ENCODE assay signal across 8 cellular contexts in genomic region chr2:64751286-64752260, GRCh38.
DNase-seq lines count a peak whose midpoint lies in the region; ATAC-seq and TF ChIP-seq lines count a peak whose summit lies in the region.

No MANE protein-coding gene starts in this region.

- peak; percentile 78 for ATAC-seq in GM21423 (IDR thresholded peaks at IDR 0.05; ENCODE audit: unreplicated experiment)
- ATAC-seq in body of pancreas: peak; percentile 86

- TF ChIP-seq POLR2A in body of pancreas (IDR thresholded peaks at IDR 0.05): peak; percentile 86 to 93 (median 92)

- TF ChIP-seq CTCF in HL-60 (IDR thresholded peaks at IDR 0.05; ENCODE audit: insufficient read depth, low read length) (no peak), body of pancreas (IDR thresholded peaks at IDR 0.05) (peak; percentile 25 to 88 (median 79)), retinal pigment epithelial cell (conservative IDR thresholded peaks at IDR 0.05; ENCODE audit: low read depth, low read length) (peak; percentile 24)

- H3K36me3 ChIP-seq in body of pancreas (replicated peaks in 1 of 2; ENCODE audit: insufficient read depth in 1 of 2, low read depth in 2 of 2) (no peaks in the 10 kb centered on the region), iPS DF 6.9 (ENCODE audit: control insufficient read depth, insufficient read depth, low read length) (no peaks in the 10 kb centered on the region)

- 1 to 2% methylated on average over 26 to 59 of the region's 59 CpGs for WGBS in body of pancreas, 2 donors
- whole genome bisulfite sequencing in iPS DF 6.9 (ENCODE audit: insufficient coverage, insufficient read length): no CpG with 5 or more reads among the region's 59 CpGs

- H3K27ac ChIP-seq in HL-60 (replicated peaks) (peak overlapping the region; percentile 90), body of pancreas (peak overlapping the region; percentile 94 to 97 (median 96)), iPS DF 6.9 (ENCODE audit: low read length) (no peak overlapping the region)

- intact Hi-C loops in body of pancreas (cut with DNase I): loop anchor here (10.0 kb wide), 1 partner anchor 97 kb away; the partner anchor contains the start of gene SERTAD2

- H3K27me3 ChIP-seq in HL-60 (ENCODE audit: insufficient read depth, poor library complexity, severe bottlenecking) (no peaks in the 10 kb centered on the region), body of pancreas (no peaks in the 10 kb centered on the region), iPS DF 6.9 (ENCODE audit: control insufficient read depth, insufficient read depth, low read length) (no peaks in the 10 kb centered on the region; the same call in 1 of the 2 replicates)

- DNase-seq in NCI-H1694 treated with DMSO at 0.1 percent for 48 hours (lab: John Stamatoyannopoulos, UW) (peak; percentile 19), NCI-H1694 (lab: John Stamatoyannopoulos, UW) (no peak), HL-60 (ENCODE audit: low read depth in 1 of 2, low spot score in 1 of 2) (peak in 1 of 2 experiments; percentile 98), body of pancreas (peak; percentile 99), iPS DF 6.9 (ENCODE audit: low read depth, low spot score) (no peak), retinal pigment epithelial cell (ENCODE audit: low read depth) (peak; percentile 54)

- H3K4me3 ChIP-seq in HL-60 (replicated peaks; ENCODE audit: insufficient read depth, low read length): peak overlapping the region; percentile 76
- peak overlapping the region; percentile 27 to 37 for H3K4me3 ChIP-seq in body of pancreas
- peak overlapping the region; percentile 82 for H3K4me3 ChIP-seq in iPS DF 6.9 (ENCODE audit: low read length)
- peak overlapping the region; percentile 62 for H3K4me3 ChIP-seq in retinal pigment epithelial cell (ENCODE audit: low read length)

- H3K9me3 ChIP-seq in body of pancreas (no peaks in the 10 kb centered on the region), iPS DF 6.9 (ENCODE audit: control insufficient read depth, insufficient read depth, low read length) (no peaks in the 10 kb centered on the region)

- H3K4me1 ChIP-seq in body of pancreas (peaks cover 14% of the 10 kb centered on the region), iPS DF 6.9 (ENCODE audit: control insufficient read depth, insufficient read depth, low read length) (no peaks in the 10 kb centered on the region)

TF ChIP-seq in PFSK-1, 5 proteins besides CTCF, POLR2A, EP300 and RAD21:
- TF ChIP-seq SIN3A (IDR thresholded peaks at IDR 0.05; ENCODE audit: borderline replicate concordance, insufficient read depth, low read length): peak; percentile 49; the same call in 1 of the 2 replicates
- TF ChIP-seq REST (IDR thresholded peaks at IDR 0.05; ENCODE audit: insufficient read depth in 1 of 2, low read depth in 2 of 2, low read length in 2 of 2): no peak
- peak; percentile 11 for TF ChIP-seq FOXP2 (optimal IDR thresholded peaks at IDR 0.05; ENCODE audit: borderline replicate concordance, extremely low read depth, extremely low read length, insufficient read depth)
- peak; percentile 60; the same call in 1 of the 2 replicates for TF ChIP-seq POLR2AphosphoS5 (IDR thresholded peaks at IDR 0.05; ENCODE audit: low read depth, low read length)
- TF ChIP-seq TAF1 (IDR thresholded peaks at IDR 0.05; ENCODE audit: borderline replicate concordance, insufficient read depth, low read length): no peak

Comparison
In these comparisons a context has a peak if more than half of its experiments do, and no peak if none do; other contexts are left out.
1. DNase-seq: peak in NCI-H1694 treated with DMSO at 0.1 percent for 48 hours (single experiment), body of pancreas (4 of 4) and retinal pigment epithelial cell (single experiment); none in NCI-H1694 (single experiment) and iPS DF 6.9 (single experiment).
2. H3K4me3 ChIP-seq: peak in every context shown above with its lines; median percentile 82 in iPS DF 6.9; 76 in HL-60; 62 in retinal pigment epithelial cell; 32 in body of pancreas.